In the genomic region with DNA sequence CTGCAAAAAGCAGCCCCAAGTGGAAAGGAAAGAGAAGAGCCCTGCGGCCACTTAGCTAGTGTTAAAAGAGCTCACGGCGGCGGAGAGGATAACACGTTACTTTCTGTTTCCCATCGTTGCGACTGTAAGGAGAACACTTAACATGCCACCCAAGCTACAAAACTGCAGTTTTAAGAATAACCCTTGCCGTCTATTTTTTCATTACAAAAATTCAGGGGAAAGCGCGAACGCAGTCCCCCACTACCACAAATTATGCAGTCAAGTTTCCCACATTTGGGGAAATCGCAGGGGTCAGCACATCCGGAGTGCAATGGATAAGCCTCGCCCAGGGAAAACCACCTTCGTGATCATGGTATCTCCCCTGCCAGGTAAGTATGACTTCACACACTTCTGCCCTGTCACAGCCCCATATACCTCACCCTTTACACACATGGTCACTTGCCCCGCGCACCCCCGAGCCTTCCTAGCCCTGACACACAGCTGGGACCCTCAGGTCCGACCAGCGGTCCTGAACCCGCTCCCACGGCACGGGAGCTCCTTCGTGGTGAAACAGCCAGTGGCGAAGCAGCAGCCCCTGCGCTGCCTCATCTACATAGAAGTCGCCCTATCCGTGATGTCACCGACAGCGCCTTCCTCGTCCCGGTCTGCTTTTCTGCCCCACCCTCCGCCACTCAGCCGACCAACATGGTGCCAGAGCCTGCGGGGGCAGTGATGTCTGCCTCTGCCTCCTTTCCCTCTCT, we compare ENCODE assay signal across 8 cellular contexts. TPM values are rescaled to one million over a fixed set of nuclear protein-coding genes. Genes with fewer than 3 reads are reported as not detected.
DNase-seq lines count a peak whose midpoint lies in the region; TF ChIP-seq lines count a peak whose summit lies in the region.
"Not testable (repeated sequence)": the region's sequence is repeated elsewhere in the genome, so short reads cannot be mapped to it uniquely, and the experiment has no call there.

No MANE protein-coding gene starts in this region.

- not testable (repeated sequence) for H3K9me3 ChIP-seq in ES-I3 (ENCODE audit: control insufficient read depth, insufficient read depth, low read length); neuron (ENCODE audit: low read length)

- DNase-seq in H4 (ENCODE audit: low spot score): peak; percentile 96
- peak; percentile 80 for DNase-seq in LNCaP clone FGC (ENCODE audit: low read depth)
- peak; percentile 68 for DNase-seq in RWPE1 (ENCODE audit: low spot score)
- DNase-seq in activated T-helper 2 cell treated with anti-CD3 and anti-CD28 coated beads, Interferon-gamma antibody, Interleukin-2, Interleukin-4, amounts not matched to agents 10 μg/mL and 5 μg/mL and 100 μg/mL, durations not matched to agents 14 hours and 24 hours and 36 hours (ENCODE audit: low spot score): peak; percentile 76
- DNase-seq in fibroblast of peridontal ligament (ENCODE audit: extremely low read depth): peak; percentile 81

- H3K4me3 ChIP-seq in LNCaP clone FGC (ENCODE audit: low read depth, low read length) (peak overlapping the region; percentile 47), neuron (ENCODE audit: low read length) (peak overlapping the region; percentile 31)

- not testable (repeated sequence) for H2AFZ ChIP-seq in neuron (ENCODE audit: low read depth, low read length)

- intact Hi-C loops in activated T-helper 2 cell treated with anti-CD3 and anti-CD28 coated beads, Interferon-gamma antibody, Interleukin-2, Interleukin-4, amounts not matched to agents 10 μg/mL and 5 μg/mL and 100 μg/mL, durations not matched to agents 14 hours and 24 hours and 36 hours (cut with micrococcal nuclease): not testable (repeated sequence)

- CTCF ChIA-PET in RWPE1 (lab: Yijun Ruan, JAX): not testable (repeated sequence)

- H3K27me3 ChIP-seq in neuron (ENCODE audit: insufficient read depth, low read length): not testable (repeated sequence)

- not testable (repeated sequence) for H3K9me3 Mint-ChIP-seq in activated T-helper 2 cell treated with anti-CD3 and anti-CD28 coated beads, Interferon-gamma antibody, Interleukin-2, Interleukin-4, amounts not matched to agents 10 μg/mL and 5 μg/mL and 100 μg/mL, durations not matched to agents 14 hours and 24 hours and 36 hours; stimulated activated naive CD8-positive, alpha-beta T cell treated with anti-CD3 and anti-CD28 coated beads, Interleukin-15, Interleukin-2, amounts not matched to agents 100 ng/mL and 50 ng/mL, for 24 hours

- H3K36me3 ChIP-seq in ES-I3 (ENCODE audit: insufficient read depth, low read length); neuron (ENCODE audit: insufficient read depth, low read length): not testable (repeated sequence)

- peaks cover 12% of the 10 kb centered on the region for H3K27me3 Mint-ChIP-seq in activated T-helper 2 cell treated with anti-CD3 and anti-CD28 coated beads, Interferon-gamma antibody, Interleukin-2, Interleukin-4, amounts not matched to agents 10 μg/mL and 5 μg/mL and 100 μg/mL, durations not matched to agents 14 hours and 24 hours and 36 hours (ENCODE audit: low read depth)
- H3K27me3 Mint-ChIP-seq in stimulated activated naive CD8-positive, alpha-beta T cell treated with anti-CD3 and anti-CD28 coated beads, Interleukin-15, Interleukin-2, amounts not matched to agents 100 ng/mL and 50 ng/mL, for 24 hours: not testable (repeated sequence)

- peak overlapping the region; percentile 65 for H3K27ac ChIP-seq in RWPE1

- H3K4me1 Mint-ChIP-seq in activated T-helper 2 cell treated with anti-CD3 and anti-CD28 coated beads, Interferon-gamma antibody, Interleukin-2, Interleukin-4, amounts not matched to agents 10 μg/mL and 5 μg/mL and 100 μg/mL, durations not matched to agents 14 hours and 24 hours and 36 hours (ENCODE audit: low read depth); stimulated activated naive CD8-positive, alpha-beta T cell treated with anti-CD3 and anti-CD28 coated beads, Interleukin-15, Interleukin-2, amounts not matched to agents 100 ng/mL and 50 ng/mL, for 24 hours (ENCODE audit: low read depth): not testable (repeated sequence)

- H3K4me3 Mint-ChIP-seq in activated T-helper 2 cell treated with anti-CD3 and anti-CD28 coated beads, Interferon-gamma antibody, Interleukin-2, Interleukin-4, amounts not matched to agents 10 μg/mL and 5 μg/mL and 100 μg/mL, durations not matched to agents 14 hours and 24 hours and 36 hours (ENCODE audit: low read depth): peak overlapping the region; percentile 79
- peak overlapping the region; percentile 80 for H3K4me3 Mint-ChIP-seq in stimulated activated naive CD8-positive, alpha-beta T cell treated with anti-CD3 and anti-CD28 coated beads, Interleukin-15, Interleukin-2, amounts not matched to agents 100 ng/mL and 50 ng/mL, for 24 hours

- POLR2A ChIA-PET in RWPE1 (lab: Yijun Ruan, JAX; ENCODE audit: low non-redundant PET): interaction anchor here (0.6 kb wide), 2 partner anchors 247 to 497 kb away, joined by 4 read pairs; no protein-coding TSS in a partner anchor

- H3K27ac Mint-ChIP-seq in activated T-helper 2 cell treated with anti-CD3 and anti-CD28 coated beads, Interferon-gamma antibody, Interleukin-2, Interleukin-4, amounts not matched to agents 10 μg/mL and 5 μg/mL and 100 μg/mL, durations not matched to agents 14 hours and 24 hours and 36 hours: peak overlapping the region; percentile 88
- peak overlapping the region; percentile 99 for H3K27ac Mint-ChIP-seq in stimulated activated naive CD8-positive, alpha-beta T cell treated with anti-CD3 and anti-CD28 coated beads, Interleukin-15, Interleukin-2, amounts not matched to agents 100 ng/mL and 50 ng/mL, for 24 hours

- peak overlapping the region; percentile 35 for H3K9ac ChIP-seq in ES-I3 (ENCODE audit: low read depth, low read length)

- H3K36me3 Mint-ChIP-seq in activated T-helper 2 cell treated with anti-CD3 and anti-CD28 coated beads, Interferon-gamma antibody, Interleukin-2, Interleukin-4, amounts not matched to agents 10 μg/mL and 5 μg/mL and 100 μg/mL, durations not matched to agents 14 hours and 24 hours and 36 hours (ENCODE audit: low read depth); stimulated activated naive CD8-positive, alpha-beta T cell treated with anti-CD3 and anti-CD28 coated beads, Interleukin-15, Interleukin-2, amounts not matched to agents 100 ng/mL and 50 ng/mL, for 24 hours (ENCODE audit: low read depth): not testable (repeated sequence)

- not testable (repeated sequence) for TF ChIP-seq CTCF in LNCaP clone FGC (IDR thresholded peaks at IDR 0.05; ENCODE audit: control insufficient read depth, extremely low read depth, insufficient read depth); RWPE1 (conservative IDR thresholded peaks at IDR 0.05; ENCODE audit: low read depth)

- not testable (repeated sequence) for H3K4me1 ChIP-seq in ES-I3 (ENCODE audit: insufficient read depth, low read length); neuron (ENCODE audit: insufficient read depth, low read length)

RNA-seq across cellular contexts. Expression of a gene that starts 40.2 kb away (rescaled TPM):
- 0.25 and 1.2 TPM in 2 replicates for total RNA-seq in H4 (2014; rRNA removed; shearing (Covaris generic))
- total RNA-seq in activated T-helper 2 cell treated with anti-CD3 and anti-CD28 coated beads, Interferon-gamma antibody, Interleukin-2, Interleukin-4, amounts not matched to agents 10 μg/mL and 5 μg/mL and 100 μg/mL, durations not matched to agents 14 hours and 24 hours and 36 hours: 0.82 and 1.2 TPM in 2 replicates

Comparison
In these comparisons a context has a peak if more than half of its experiments do, and no peak if none do; other contexts are left out.
1. Peak in every context shown above with its lines: DNase-seq, H3K4me3 ChIP-seq and H3K27ac ChIP-seq.